ENCODE assay signal across 13 cellular contexts in the genomic region with DNA sequence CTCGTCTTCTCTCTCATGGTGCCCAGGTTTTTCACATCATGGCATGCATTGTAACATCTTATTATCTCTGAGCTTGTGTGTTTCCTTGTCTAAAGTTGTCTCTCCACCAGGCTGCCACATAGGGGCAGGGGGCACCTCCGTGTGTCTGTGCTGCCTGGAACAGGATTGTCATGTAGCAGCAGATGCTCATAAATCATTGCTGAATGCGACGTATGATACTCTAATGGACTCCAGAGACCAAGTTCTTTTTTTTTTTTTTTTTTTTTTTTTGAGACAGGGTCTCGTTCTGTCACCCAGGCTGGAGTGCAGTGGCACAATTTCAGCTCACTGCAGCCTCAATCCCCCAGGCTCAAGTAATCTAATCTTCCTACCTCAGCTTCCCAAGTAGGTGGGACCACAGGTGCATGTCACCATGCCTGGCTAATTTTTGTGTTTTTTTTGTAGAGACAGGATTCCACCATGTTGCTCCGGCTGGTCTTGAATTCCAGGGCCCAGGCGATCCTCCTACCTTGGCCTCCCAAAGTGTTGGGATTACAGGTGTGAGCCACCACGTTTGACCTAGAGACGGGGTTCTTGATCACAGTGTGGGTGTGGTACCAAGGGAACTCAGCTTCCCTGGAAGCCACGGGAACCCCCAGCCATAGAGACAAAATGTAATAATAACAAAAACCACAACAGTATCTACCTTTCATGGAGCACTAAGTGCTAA. TPM values are rescaled to one million over a fixed set of nuclear protein-coding genes. Genes with fewer than 3 reads are reported as not detected.
DNase-seq lines count a peak whose midpoint lies in the region; ATAC-seq and TF ChIP-seq lines count a peak whose summit lies in the region.
"Had no signal": no experiment of that assay in that cellular context is flagged by ENCODE, and none has a peak within 500 bp of the region (broad histone marks: within the 10 kb centered on the region; RNA-seq: fewer than 3 reads in every experiment).

No MANE protein-coding gene starts in this region.

- no peaks in the 10 kb centered on the region for H3K9me3 ChIP-seq in SU-DHL-6 (ENCODE audit: insufficient read depth, low read length)
- no peaks in the 10 kb centered on the region for H3K9me3 ChIP-seq in right lobe of liver
- H3K9me3 ChIP-seq in CD4-positive, alpha-beta memory T cell (ENCODE audit: control insufficient read depth in 1 of 2, low read length in 2 of 2): no peaks in the 10 kb centered on the region
- H3K9me3 ChIP-seq: thoracic aorta had no signal

- intact Hi-C loops in right lobe of liver (cut with DNase I): no loop called here
- intact Hi-C loops in CD4-positive, alpha-beta memory T cell (cut with micrococcal nuclease): loop anchor here (2.0 kb wide), 1 partner anchor 819 kb away; no protein-coding TSS in a partner anchor

- TF ChIP-seq CTCF in SU-DHL-6 (IDR thresholded peaks at IDR 0.05; ENCODE audit: insufficient read depth, low read length, poor library complexity, severe bottlenecking) (no peak), right lobe of liver (IDR thresholded peaks at IDR 0.05) (no peak)

- H3K27ac ChIP-seq in SU-DHL-6 (ENCODE audit: low read depth, low read length): no peak overlapping the region
- H3K27ac ChIP-seq in right lobe of liver: peak overlapping the region; percentile 12 to 58 (median 48)
- H3K27ac ChIP-seq in CD4-positive, alpha-beta memory T cell (ENCODE audit: low read depth, low read length): no peak overlapping the region
- H3K27ac ChIP-seq: thoracic aorta had no signal

- no peaks in the 10 kb centered on the region for H4K20me1 ChIP-seq in SU-DHL-6 (ENCODE audit: low read depth, low read length)

- POLR2A ChIA-PET in CD4-positive, alpha-beta memory T cell (lab: Charles Lee; ENCODE audit: partially characterized antibody): no interaction called here

- H3K36me3 Mint-ChIP-seq in CD4-positive, alpha-beta memory T cell: no peaks in the 10 kb centered on the region

- H2AFZ ChIP-seq in SU-DHL-6 (ENCODE audit: low read depth, low read length, severe bottlenecking): no peak overlapping the region

- H3K27me3 Mint-ChIP-seq in CD4-positive, alpha-beta memory T cell: peaks cover 0 to 5% of the 10 kb centered on the region in 2 donors

- H3K36me3 ChIP-seq in SU-DHL-6 (ENCODE audit: low read length): no peaks in the 10 kb centered on the region
- no peaks in the 10 kb centered on the region for H3K36me3 ChIP-seq in right lobe of liver
- H3K36me3 ChIP-seq in CD4-positive, alpha-beta memory T cell (ENCODE audit: insufficient read depth, low read length): no peaks in the 10 kb centered on the region
- H3K36me3 ChIP-seq: thoracic aorta had no signal

- H3K4me3 Mint-ChIP-seq in CD4-positive, alpha-beta memory T cell: no peak overlapping the region

- DNase-seq in right lobe of liver (peak in 1 of 3 donors; percentile 18), HT-29 (ENCODE audit: low spot score) (no peak), NCI-H1930 (lab: John Stamatoyannopoulos, UW) (no peak)
- no peak for DNase-seq in CD4-positive, alpha-beta memory T cell
- DNase-seq: activated CD8-positive, alpha-beta memory T cell treated with anti-CD3 and anti-CD28 coated beads, Interleukin-2, amount 50 U/mL, for 4 hours; kidney glomerular epithelial cell had no signal

- no peaks in the 10 kb centered on the region for H3K27me3 ChIP-seq in SU-DHL-6 (ENCODE audit: low read length)
- H3K27me3 ChIP-seq in right lobe of liver: no peaks in the 10 kb centered on the region
- H3K27me3 ChIP-seq in CD4-positive, alpha-beta memory T cell (ENCODE audit: insufficient read depth, low read length): no peaks in the 10 kb centered on the region

- H3F3A ChIP-seq in SU-DHL-6 (ENCODE audit: insufficient read depth): no peaks in the 10 kb centered on the region

- CTCF ChIA-PET in CD4-positive, alpha-beta memory T cell (lab: Charles Lee; ENCODE audit: partially characterized antibody): interaction anchor here (0.9 to 9.4 kb wide), 7 partner anchors 15 to 208 kb away, joined by 3 to 90 read pairs (median 3); a partner anchor contains a TSS

- H3K27ac Mint-ChIP-seq in CD4-positive, alpha-beta memory T cell: no peak overlapping the region

- peak overlapping the region; percentile 26 for H3K4me2 ChIP-seq in SU-DHL-6 (ENCODE audit: low read depth, low read length, poor library complexity, severe bottlenecking)

- peaks cover 3 to 9% (median 5%) of the 10 kb centered on the region in 4 donors for H3K4me1 Mint-ChIP-seq in CD4-positive, alpha-beta memory T cell

- peaks cover 0 to 32% (median 10%) of the 10 kb centered on the region in 4 donors for H3K4me1 ChIP-seq in right lobe of liver
- H3K4me1 ChIP-seq in CD4-positive, alpha-beta memory T cell (ENCODE audit: insufficient read depth, low read length): peaks cover 6% of the 10 kb centered on the region

- H3K9me3 Mint-ChIP-seq in CD4-positive, alpha-beta memory T cell: peaks cover 0 to 2% (median 0%) of the 10 kb centered on the region in 8 donors

- no peaks in the 10 kb centered on the region for H3K9me2 ChIP-seq in SU-DHL-6 (replicated peaks; ENCODE audit: insufficient read depth, low read length)

- H3K9ac ChIP-seq in SU-DHL-6 (ENCODE audit: low read length): no peak overlapping the region

- H3K79me2 ChIP-seq in SU-DHL-6 (ENCODE audit: insufficient read depth, low read length): no peaks in the 10 kb centered on the region

- 70% methylated on average over 10 of the region's 10 CpGs for WGBS in right lobe of liver (ENCODE audit: insufficient coverage, low coverage, low lambda C conversion rate, missing lambda C conversion rate)

- ATAC-seq in GM18858 (IDR thresholded peaks at IDR 0.05; ENCODE audit: unreplicated experiment) (peak; percentile 3), HG02678 (IDR thresholded peaks at IDR 0.05; ENCODE audit: unreplicated experiment) (peak; percentile 9), right lobe of liver (no peak), HG02588 (IDR thresholded peaks at IDR 0.05; ENCODE audit: unreplicated experiment) (no peak)

- no peak overlapping the region for H3K4me3 ChIP-seq in SU-DHL-6 (ENCODE audit: insufficient read depth, low read length, poor library complexity, severe bottlenecking)
- no peak overlapping the region for H3K4me3 ChIP-seq in right lobe of liver
- no peak overlapping the region for H3K4me3 ChIP-seq in CD4-positive, alpha-beta memory T cell (ENCODE audit: low read length in 2 of 2)
- H3K4me3 ChIP-seq: thoracic aorta had no signal

- no peak for TF ChIP-seq POLR2A in right lobe of liver (IDR thresholded peaks at IDR 0.05)

RNA-seq across cellular contexts. Expression of a gene that starts 4.7 kb away (rescaled TPM):
- total RNA-seq in right lobe of liver: 100 to 1,000 TPM in 1 of 6 experiments, 10 to 100 TPM in 5; 32.9 to 134 (median 61.0) TPM
- total RNA-seq in CD4-positive, alpha-beta memory T cell: not detected
- not detected for polyA plus RNA-seq in CD4-positive, alpha-beta memory T cell
- total RNA-seq in HT-29 (2014; rRNA removed; shearing (Covaris generic)): not detected in 2 replicates
- total RNA-seq: bronchial epithelial cell; T-helper 2 cell treated with Interferon-gamma antibody and Interleukin-4, amounts not matched to agents 100 ng/mL and 5 ng/mL, for 36 hours had no signal

RNA-seq across cellular contexts. Expression of a gene that starts 22.1 kb away (rescaled TPM):
- total RNA-seq in right lobe of liver: 10 to 100 TPM; 24.6 to 64.3 (median 52.6) TPM
- 1 to 10 TPM; 5.1 to 7.2 TPM for total RNA-seq in CD4-positive, alpha-beta memory T cell
- polyA plus RNA-seq in CD4-positive, alpha-beta memory T cell: 1 to 10 TPM; 4.7 to 8.2 TPM
- total RNA-seq in HT-29 (2014; rRNA removed; shearing (Covaris generic)): 6.1 and 10.5 TPM in 2 replicates

Comparison
In these comparisons a context has a peak if more than half of its experiments do, and no peak if none do; other contexts are left out.
1. ATAC-seq: peak in GM18858 (single experiment) and HG02678 (single experiment); none in right lobe of liver (0 of 4) and HG02588 (single experiment).
2. H3K27ac ChIP-seq: peak in right lobe of liver (3 of 3); none in SU-DHL-6 (single experiment) and CD4-positive, alpha-beta memory T cell (single experiment).
3. RNA of a gene that starts 4.7 kb away (total RNA-seq): 32.9 to 134 TPM in right lobe of liver; not detected in CD4-positive, alpha-beta memory T cell and not detected in HT-29; every median in the first group is over 10 times any median in the second.